In the genomic region with DNA sequence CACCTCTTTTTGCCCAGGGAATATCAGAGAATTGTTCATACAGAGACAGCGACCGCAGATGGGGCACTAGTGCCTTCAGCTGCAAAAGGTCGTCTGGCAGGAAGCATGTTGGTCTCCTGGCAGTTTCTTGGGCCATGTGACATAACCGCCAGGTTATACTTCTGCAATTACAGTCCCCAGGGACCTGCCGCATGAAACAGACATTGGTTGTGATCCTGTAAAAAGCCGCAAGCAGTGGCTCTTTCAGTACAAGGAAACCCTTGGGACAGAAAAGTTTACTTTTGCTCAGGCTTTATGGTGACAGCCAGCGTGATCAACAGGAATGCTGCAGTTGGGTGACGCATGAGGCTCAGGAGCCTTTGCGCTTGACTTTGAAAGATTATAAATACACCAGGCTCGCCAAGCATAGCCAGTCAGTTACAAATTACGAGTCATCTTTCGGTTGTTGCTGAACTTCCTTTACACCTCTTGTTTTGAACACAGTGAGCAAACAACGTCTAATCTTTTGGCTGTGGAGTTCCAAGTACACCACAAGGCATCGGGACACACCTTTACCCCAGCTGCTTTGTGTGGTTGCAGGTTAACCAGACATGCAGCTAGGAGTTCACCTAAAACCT, we compare ENCODE assay signal across 8 cellular contexts. TPM values are rescaled to one million over a fixed set of nuclear protein-coding genes. Genes with fewer than 3 reads are reported as not detected.
DNase-seq lines count a peak whose midpoint lies in the region; ATAC-seq, FAIRE-seq and TF ChIP-seq lines count a peak whose summit lies in the region.

No MANE protein-coding gene starts in this region.

- no peaks in the 10 kb centered on the region for H3K36me3 ChIP-seq in left ventricle myocardium inferior

- TF ChIP-seq CTCF in left ventricle myocardium inferior (IDR thresholded peaks at IDR 0.05; ENCODE audit: borderline replicate concordance) = no peak

- peak; percentile 18 for ATAC-seq in Right ventricle myocardium superior (ENCODE audit: poor library complexity)
- peak; percentile 67 for ATAC-seq in HG03025 (IDR thresholded peaks at IDR 0.05; ENCODE audit: low FRiP score, unreplicated experiment)

- intact Hi-C loops in Right ventricle myocardium superior (cut with DNase I) = no loop called here
- intact Hi-C loops in left ventricle myocardium inferior (cut with micrococcal nuclease) = no loop called here

- no peak for DNase-seq in Right ventricle myocardium superior
- DNase-seq in left ventricle myocardium inferior = no peak
- DNase-seq in NOMO-1 treated with dmso at 0.1 percent for 144 hours (lab: John Stamatoyannopoulos, UW; ENCODE audit: unreplicated experiment) = peak; percentile 93
- peak; percentile 23 for DNase-seq in activated T-cell treated with anti-CD3 and anti-CD28 coated beads for 48 hours (ENCODE audit: low read depth)
- DNase-seq in iris pigment epithelial cell (ENCODE audit: low read depth) = peak; percentile 71
- peak; percentile 12 for DNase-seq in urothelium cell line (ENCODE audit: low spot score)
- no peak for DNase-seq in superior temporal gyrus (ENCODE audit: extremely low spot score)

- no peaks in the 10 kb centered on the region for H3K9me3 ChIP-seq in left ventricle myocardium inferior (replicated peaks)

- H3K27me3 ChIP-seq in left ventricle myocardium inferior (ENCODE audit: low read depth) = no peaks in the 10 kb centered on the region

- FAIRE-seq in urothelium cell line (lab: Jason Lieb, UNC) = no peak

- H3K4me1 ChIP-seq in left ventricle myocardium inferior = no peaks in the 10 kb centered on the region

- H3K4me3 ChIP-seq in left ventricle myocardium inferior = no peak overlapping the region

- H3K27ac ChIP-seq in left ventricle myocardium inferior (replicated peaks) = no peak overlapping the region

RNA-seq across cellular contexts. Expression of a gene that starts 50.5 kb away (rescaled TPM):
- not detected for total RNA-seq in Right ventricle myocardium superior
- total RNA-seq in left ventricle myocardium inferior = not detected

Comparison
In these comparisons a context has a peak if more than half of its experiments do, and no peak if none do; other contexts are left out.
1. DNase-seq: peak in NOMO-1 treated with dmso at 0.1 percent for 144 hours (single experiment), activated T-cell treated with anti-CD3 and anti-CD28 coated beads for 48 hours (single experiment), iris pigment epithelial cell (single experiment) and urothelium cell line (single experiment); none in Right ventricle myocardium superior (single experiment), left ventricle myocardium inferior (single experiment) and superior temporal gyrus (single experiment).